ENCODE assay signal across 8 cellular contexts in the genomic region with DNA sequence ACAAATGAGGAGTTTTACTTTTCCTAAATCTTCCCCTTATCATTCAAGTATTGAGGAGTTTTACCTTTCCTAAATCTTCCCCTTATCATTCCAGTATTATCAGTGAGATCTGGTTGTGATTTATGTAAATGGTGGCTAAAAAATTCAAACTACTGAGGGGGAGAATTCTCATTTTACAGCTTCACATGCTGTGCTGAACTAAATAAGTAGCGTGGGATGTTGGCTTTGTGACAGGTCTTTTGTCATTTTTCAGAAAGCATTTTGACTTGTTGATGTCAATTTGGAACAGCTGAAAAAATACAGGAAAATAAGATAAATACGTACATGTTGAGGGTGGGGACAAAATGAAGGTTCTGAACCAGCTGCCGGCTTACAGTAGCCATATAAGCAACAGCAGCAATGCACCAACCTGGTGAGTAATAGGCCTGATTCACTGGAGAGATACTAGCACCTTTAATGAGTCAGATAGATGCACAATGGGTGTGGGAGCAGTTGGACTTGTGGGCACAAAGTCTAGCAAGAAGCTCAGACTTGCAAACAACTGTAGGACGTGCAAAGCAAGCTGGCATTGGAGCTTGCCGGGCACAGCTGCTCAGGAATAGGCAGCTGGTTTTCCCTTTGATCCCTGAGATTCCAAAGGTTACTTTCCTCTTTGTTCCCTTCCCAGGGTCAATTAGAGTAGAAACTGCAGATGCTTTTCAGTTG. TPM values are rescaled to one million over a fixed set of nuclear protein-coding genes. Genes with fewer than 3 reads are reported as not detected.
DNase-seq lines count a peak whose midpoint lies in the region; ATAC-seq, FAIRE-seq and TF ChIP-seq lines count a peak whose summit lies in the region.

No MANE protein-coding gene starts in this region.

- intact Hi-C loops in upper lobe of right lung (cut with DNase I), result no loop called here

- no peaks in the 10 kb centered on the region for H3K27me3 Mint-ChIP-seq in activated naive CD8-positive, alpha-beta T cell treated with anti-CD3 and anti-CD28 coated beads for 36 hours

- ATAC-seq in A549 (peak; percentile 98), upper lobe of right lung (peak; percentile 11)

- H3K4me2 ChIP-seq in A549, result peak overlapping the region; percentile 64

- H3K36me3 Mint-ChIP-seq in activated naive CD8-positive, alpha-beta T cell treated with anti-CD3 and anti-CD28 coated beads for 36 hours, result peaks cover 26% of the 10 kb centered on the region

- TF ChIP-seq EP300 in A549 (IDR thresholded peaks at IDR 0.05), result no peak

- no peak for FAIRE-seq in A549 (lab: Jason Lieb, UNC)

- H3K4me1 Mint-ChIP-seq in activated naive CD8-positive, alpha-beta T cell treated with anti-CD3 and anti-CD28 coated beads for 36 hours, result peaks cover 27% of the 10 kb centered on the region

- H3K27ac Mint-ChIP-seq in activated naive CD8-positive, alpha-beta T cell treated with anti-CD3 and anti-CD28 coated beads for 36 hours, result no peak overlapping the region

- H3K9me3 ChIP-seq in A549, result no peaks in the 10 kb centered on the region
- no peaks in the 10 kb centered on the region for H3K9me3 ChIP-seq in HUES64 (ENCODE audit: insufficient read depth, low read depth, low read length)
- no peaks in the 10 kb centered on the region for H3K9me3 ChIP-seq in upper lobe of right lung

- TF ChIP-seq RAD21 in A549 (conservative IDR thresholded peaks at IDR 0.05 in 1 of 2, IDR thresholded peaks at IDR 0.05 in 1 of 2), result no peak

- H3K4me3 ChIP-seq in A549 (no peak overlapping the region), HUES64 (ENCODE audit: low read length) (peak overlapping the region; percentile 37), upper lobe of right lung (no peak overlapping the region)

- peak overlapping the region; percentile 71 for H3K9ac ChIP-seq in HUES64 (ENCODE audit: low read depth, low read length)

- no peak for TF ChIP-seq POLR2A in A549 (IDR thresholded peaks at IDR 0.05; ENCODE audit: low read length)

- H3K4me3 Mint-ChIP-seq in activated naive CD8-positive, alpha-beta T cell treated with anti-CD3 and anti-CD28 coated beads for 36 hours, result no peak overlapping the region

- TF ChIP-seq CTCF in A549 (IDR thresholded peaks at IDR 0.05) (no peak), upper lobe of right lung (IDR thresholded peaks at IDR 0.05) (no peak)

- peak overlapping the region; percentile 48 to 79 for H3K27ac ChIP-seq in A549
- peak overlapping the region; percentile 88 for H3K27ac ChIP-seq in HUES64 (ENCODE audit: low read depth, low read length)
- H3K27ac ChIP-seq in upper lobe of right lung, result peak overlapping the region; percentile 1

- WGBS in A549 (ENCODE audit: missing lambda C conversion rate), result 17% methylated on average over 5 of the region's 5 CpGs
- WGBS in HUES64, result 54% methylated on average over 5 of the region's 5 CpGs

- POLR2A ChIA-PET in A549 (lab: Yijun Ruan, JAX), result interaction anchor here (0.5 to 2.5 kb wide), 5 partner anchors 9 to 105 kb away, joined by 3 to 12 read pairs (median 5); a partner anchor contains a TSS

- H3K9me3 Mint-ChIP-seq in activated naive CD8-positive, alpha-beta T cell treated with anti-CD3 and anti-CD28 coated beads for 36 hours, result no peaks in the 10 kb centered on the region

- peaks cover 7% of the 10 kb centered on the region for H3K36me3 ChIP-seq in HUES64 (ENCODE audit: insufficient read depth, low read length)
- H3K36me3 ChIP-seq in upper lobe of right lung, result peaks cover 9% of the 10 kb centered on the region

- peak; percentile 70 to 81 for DNase-seq in A549 (ENCODE audit: low read depth in 1 of 2, low spot score in 1 of 2)
- DNase-seq in activated naive CD8-positive, alpha-beta T cell treated with anti-CD3 and anti-CD28 coated beads for 36 hours, result peak; percentile 50
- peak; percentile 91 to 95 for DNase-seq in lung microvascular endothelial cell (ENCODE audit: low read depth in 2 of 2)
- DNase-seq in upper lobe of right lung, result no peak
- DNase-seq in middle frontal gyrus (ENCODE audit: extremely low spot score, low spot score), result no peak
- DNase-seq in NCI-H2227 (lab: John Stamatoyannopoulos, UW; ENCODE audit: unreplicated experiment), result no peak
- no peak for DNase-seq in NCI-H446 treated with DMSO at 0.1 percent for 48 hours (lab: John Stamatoyannopoulos, UW)

- CTCF ChIA-PET in A549 (lab: Yijun Ruan, JAX), result interaction anchor here (0.6 to 1.8 kb wide), 5 partner anchors 9 to 116 kb away, joined by 3 to 6 read pairs (median 4); no protein-coding TSS in a partner anchor

- H3K4me1 ChIP-seq in A549 (peaks cover 26% of the 10 kb centered on the region; the same call in 2 of the 3 replicates), HUES64 (ENCODE audit: insufficient read depth, low read length) (peaks cover 54% of the 10 kb centered on the region), upper lobe of right lung (peaks cover 18% of the 10 kb centered on the region)

- H3K27me3 ChIP-seq in HUES64 (ENCODE audit: insufficient read depth, low read length), result no peaks in the 10 kb centered on the region
- no peaks in the 10 kb centered on the region for H3K27me3 ChIP-seq in upper lobe of right lung

TF ChIP-seq in A549, 52 proteins besides CTCF, POLR2A, EP300 and RAD21:
- TF ChIP-seq POLR2AphosphoS2 (conservative IDR thresholded peaks at IDR 0.05; ENCODE audit: low read length) (no peak), JUNB (IDR thresholded peaks at IDR 0.05) (0 out of 2 replicates have a peak, but pooled peaks have one; percentile 30), ZNF302 (CRISPR knock-in tag; IDR thresholded peaks at IDR 0.05) (no peak), GATA3 (IDR thresholded peaks at IDR 0.05; ENCODE audit: borderline replicate concordance) (peak; percentile 59; the same call in 1 of the 2 replicates), CEBPB (IDR thresholded peaks at IDR 0.05) (no peak), ZC3H11A (IDR thresholded peaks at IDR 0.05) (no peak), FOSL2 (IDR thresholded peaks at IDR 0.05) (peak; percentile 51), FOSL2 (CRISPR knock-in tag; IDR thresholded peaks at IDR 0.05) (peak; percentile 82), RARB (CRISPR knock-in tag; IDR thresholded peaks at IDR 0.05) (no peak)
- TF ChIP-seq, protein P1, sequence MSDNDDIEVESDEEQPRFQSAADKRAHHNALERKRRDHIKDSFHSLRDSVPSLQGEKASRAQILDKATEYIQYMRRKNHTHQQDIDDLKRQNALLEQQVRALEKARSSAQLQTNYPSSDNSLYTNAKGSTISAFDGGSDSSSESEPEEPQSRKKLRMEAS (IDR thresholded peaks at IDR 0.05), result peak; percentile 16; the same call in 1 of the 2 replicates

RNA-seq across cellular contexts. Expression of a gene that starts 12.8 kb away (rescaled TPM):
- polyA plus RNA-seq in A549 (2011; rRNA removed) (10.9 and 11.7 TPM in 2 replicates), A549 (2017; fragmentation: RNase III; extraction: RNeasy Plus Mini Kit Qiagen cat#74134 plus additional on column Dnase treatment) (4.7 to 4.8 TPM (median 4.7 TPM) in 3 replicates)
- 1.9 and 2.1 TPM in 2 replicates for polyA plus RNA-seq in A549 (2012; cell fraction: cytosol; rRNA removed)
- polyA plus RNA-seq in A549 (2012; cell fraction: nucleus; rRNA removed), result 1.00 and 1.5 TPM in 2 replicates
- polyA minus RNA-seq in A549 (2011; rRNA and poly(A)+ RNA removed), result 9.8 and 9.9 TPM in 2 replicates
- polyA plus RNA-seq in HUES64 (2013, experiment 1 of 2), result 8.9 TPM
- polyA plus RNA-seq in HUES64 (2013, experiment 2 of 2), result 10.1 TPM
- 10 to 100 TPM; 11.3 to 13.3 TPM for total RNA-seq in activated naive CD8-positive, alpha-beta T cell treated with anti-CD3 and anti-CD28 coated beads for 36 hours
- total RNA-seq in lung microvascular endothelial cell (22.7 and 31.3 TPM in 2 replicates), upper lobe of right lung (31.0 TPM)

Comparison
In these comparisons a context has a peak if more than half of its experiments do, and no peak if none do; other contexts are left out.
1. DNase-seq: peak in A549 (2 of 2), activated naive CD8-positive, alpha-beta T cell treated with anti-CD3 and anti-CD28 coated beads for 36 hours (single experiment) and lung microvascular endothelial cell (2 of 2); none in upper lobe of right lung (single experiment), middle frontal gyrus (single experiment), NCI-H2227 (single experiment) and NCI-H446 treated with DMSO at 0.1 percent for 48 hours (single experiment).
2. H3K27ac ChIP-seq: peak in every context shown above with its lines; median percentile 88 in HUES64; 64 in A549; 1 in upper lobe of right lung.